17 cellular contexts compared by ENCODE assay signal in genomic region chr16:23274968-23275367, GRCh38. TPM values are rescaled to one million over a fixed set of nuclear protein-coding genes. Genes with fewer than 3 reads are reported as not detected.
DNase-seq lines count a peak whose midpoint lies in the region; ATAC-seq and TF ChIP-seq lines count a peak whose summit lies in the region.
"Had no signal": no experiment of that assay in that cellular context is flagged by ENCODE, and none has a peak within 500 bp of the region (broad histone marks: within the 10 kb centered on the region; RNA-seq: fewer than 3 reads in every experiment).

No MANE protein-coding gene starts in this region.

- peak; percentile 26 for ATAC-seq in foreskin keratinocyte
- no peak for ATAC-seq in GM21390 (IDR thresholded peaks at IDR 0.05; ENCODE audit: unreplicated experiment)
- ATAC-seq: activated CD8-positive, alpha-beta memory T cell treated with anti-CD3 and anti-CD28 coated beads, Interleukin-2, amount 10 ng/mL, durations not matched to agents 7 days and 5 days; body of pancreas; naive thymus-derived CD4-positive, alpha-beta T cell had no signal

- no peak for TF ChIP-seq CTCF in foreskin keratinocyte (conservative IDR thresholded peaks at IDR 0.05)

- H3K27ac ChIP-seq in foreskin keratinocyte, result no peak overlapping the region
- H3K27ac ChIP-seq: BLaER1 treated with 17β-estradiol and CSF1 and Interleukin-3, amounts not matched to agents 10 nM and 100 nM; body of pancreas; left ventricle myocardium inferior; PC-9 had no signal

- DNase-seq in ELF-1 (ENCODE audit: low read depth, low spot score) (peak; percentile 32), HT1080 (ENCODE audit: low read depth) (peak; percentile 20), OCI-M1 (lab: John Stamatoyannopoulos, UW) (peak; percentile 35), foreskin keratinocyte (no peak), NCI-H1105 treated with DMSO at 0.1 percent for 48 hours (lab: John Stamatoyannopoulos, UW) (no peak), NCI-H524 treated with DMSO at 0.1 percent for 48 hours (lab: John Stamatoyannopoulos, UW) (no peak)
- DNase-seq: activated CD8-positive, alpha-beta memory T cell treated with anti-CD3 and anti-CD28 coated beads, Interleukin-2, amount 10 ng/mL, durations not matched to agents 7 days and 5 days; activated naive CD4-positive, alpha-beta T cell treated with anti-CD3 and anti-CD28 coated beads for 36 hours; body of pancreas; hippocampal formation; left ventricle myocardium inferior; naive thymus-derived CD4-positive, alpha-beta T cell; NCI-H187; PC-9 had no signal

- no peaks in the 10 kb centered on the region for H3K27me3 ChIP-seq in foreskin keratinocyte
- H3K27me3 ChIP-seq: BLaER1 treated with 17β-estradiol and CSF1 and Interleukin-3, amounts not matched to agents 10 nM and 100 nM; body of pancreas had no signal

- peaks cover 13% of the 10 kb centered on the region for H3K4me1 ChIP-seq in foreskin keratinocyte
- H3K4me1 ChIP-seq: body of pancreas, left ventricle myocardium inferior had no signal

RNA-seq across cellular contexts. Expression of gene SCNN1B, which starts 27.1 kb away (rescaled TPM):
- not detected in 2 replicates for total RNA-seq in HT1080 (2014; rRNA removed; shearing (Covaris generic))
- not detected in 2 replicates for polyA plus RNA-seq in HT1080 (2015; cell fraction: cytosol; rRNA removed)
- not detected in 2 replicates for polyA plus RNA-seq in HT1080 (2015; cell fraction: nucleus; rRNA removed)
- 0.07 TPM in 1 of 2 replicates, not detected in the other for total RNA-seq in foreskin keratinocyte
- 0.11 and 0.13 TPM in 2 replicates for polyA plus RNA-seq in foreskin keratinocyte
- total RNA-seq: activated CD8-positive, alpha-beta memory T cell treated with anti-CD3 and anti-CD28 coated beads, Interleukin-2, amount 10 ng/mL, durations not matched to agents 7 days and 5 days; activated naive CD4-positive, alpha-beta T cell treated with anti-CD3 and anti-CD28 coated beads for 36 hours; left ventricle myocardium inferior; LHCN-M2; naive thymus-derived CD4-positive, alpha-beta T cell had no signal
- polyA plus RNA-seq: naive thymus-derived CD4-positive, alpha-beta T cell had no signal

Comparison
In these comparisons a context has a peak if more than half of its experiments do, and no peak if none do; other contexts are left out.
1. DNase-seq: peak in ELF-1 (single experiment), HT1080 (single experiment) and OCI-M1 (single experiment); none in foreskin keratinocyte (0 of 2), NCI-H1105 treated with DMSO at 0.1 percent for 48 hours (single experiment) and NCI-H524 treated with DMSO at 0.1 percent for 48 hours (single experiment).